8 cellular contexts compared by ENCODE assay signal in the genomic region with DNA sequence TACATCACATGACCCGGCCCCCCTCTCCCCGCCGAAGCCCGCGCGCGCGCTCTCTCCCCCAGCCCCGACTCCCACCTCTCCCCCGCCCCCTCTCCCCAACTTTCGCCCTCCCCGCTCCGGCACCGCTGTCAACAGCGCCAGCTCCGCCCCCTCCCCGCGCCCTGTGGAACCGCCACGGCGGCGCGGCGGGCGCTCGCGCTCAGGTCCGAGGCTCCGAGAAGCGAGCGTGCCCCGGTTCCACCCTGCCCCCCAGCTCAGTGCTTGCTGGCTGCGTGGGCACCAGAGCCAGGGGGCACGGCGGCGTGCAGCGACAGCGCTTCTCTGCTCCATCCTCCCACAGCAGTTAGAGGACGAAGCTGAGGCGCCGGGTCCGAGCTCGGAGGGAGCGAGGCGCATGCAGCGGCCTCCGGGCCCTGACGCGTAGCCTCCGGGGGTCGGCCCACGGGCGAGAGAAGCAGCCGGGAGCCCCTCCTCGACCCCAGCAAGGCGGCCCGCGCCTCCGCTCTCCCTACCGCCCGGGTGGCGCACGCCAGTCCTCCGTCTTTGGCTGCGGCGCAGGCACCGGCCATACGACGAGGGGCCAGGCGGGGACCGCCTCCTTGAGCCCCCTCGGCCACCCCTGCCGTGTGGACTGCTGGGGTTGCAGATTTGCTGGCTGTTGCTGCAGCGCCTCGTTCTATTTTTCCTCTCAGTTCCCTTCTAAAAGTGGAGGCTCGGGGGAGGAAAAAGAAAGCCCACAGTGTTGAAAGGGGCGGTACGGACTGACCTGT.
DNase-seq lines count a peak whose midpoint lies in the region; ATAC-seq and TF ChIP-seq lines count a peak whose summit lies in the region.

No MANE protein-coding gene starts in this region.

- no peak for TF ChIP-seq CTCF in natural killer cell (IDR thresholded peaks at IDR 0.05)

- H3K4me3 Mint-ChIP-seq in natural killer cell, result peak overlapping the region; percentile 91
- peak overlapping the region; percentile 87 for H3K4me3 Mint-ChIP-seq in stimulated activated naive CD8-positive, alpha-beta T cell treated with anti-CD3 and anti-CD28 coated beads, Interleukin-15, Interleukin-2, amounts not matched to agents 100 ng/mL and 50 ng/mL, for 24 hours

- TF ChIP-seq POLR2A in erythroblast (IDR thresholded peaks at IDR 0.05; ENCODE audit: low read length), result peak; percentile 43

- peaks cover 11 to 14% of the 10 kb centered on the region in 2 donors for H3K27me3 Mint-ChIP-seq in natural killer cell (ENCODE audit: low read depth in 2 of 2)
- H3K27me3 Mint-ChIP-seq in stimulated activated naive CD8-positive, alpha-beta T cell treated with anti-CD3 and anti-CD28 coated beads, Interleukin-15, Interleukin-2, amounts not matched to agents 100 ng/mL and 50 ng/mL, for 24 hours, result peaks cover 29% of the 10 kb centered on the region

- intact Hi-C loops in natural killer cell (cut with micrococcal nuclease), result loop anchor here (2.0 to 10.0 kb wide), 6 partner anchors 110 to 784 kb away; a partner anchor contains a TSS

- H3K36me3 Mint-ChIP-seq in natural killer cell, result no peaks in the 10 kb centered on the region
- peaks cover 16% of the 10 kb centered on the region for H3K36me3 Mint-ChIP-seq in stimulated activated naive CD8-positive, alpha-beta T cell treated with anti-CD3 and anti-CD28 coated beads, Interleukin-15, Interleukin-2, amounts not matched to agents 100 ng/mL and 50 ng/mL, for 24 hours (ENCODE audit: low read depth)

- peak overlapping the region; percentile 93 to 98 for H3K27ac Mint-ChIP-seq in natural killer cell
- peak overlapping the region; percentile 77 for H3K27ac Mint-ChIP-seq in stimulated activated naive CD8-positive, alpha-beta T cell treated with anti-CD3 and anti-CD28 coated beads, Interleukin-15, Interleukin-2, amounts not matched to agents 100 ng/mL and 50 ng/mL, for 24 hours

- ATAC-seq in HG02870 (IDR thresholded peaks at IDR 0.05; ENCODE audit: unreplicated experiment) (peak; percentile 10), natural killer cell (peak; percentile 5 to 7 (median 6))

- peaks cover 39 to 49% of the 10 kb centered on the region in 2 donors for H3K4me1 Mint-ChIP-seq in natural killer cell
- peaks cover 55% of the 10 kb centered on the region for H3K4me1 Mint-ChIP-seq in stimulated activated naive CD8-positive, alpha-beta T cell treated with anti-CD3 and anti-CD28 coated beads, Interleukin-15, Interleukin-2, amounts not matched to agents 100 ng/mL and 50 ng/mL, for 24 hours (ENCODE audit: low read depth)

- no peaks in the 10 kb centered on the region for H3K9me3 Mint-ChIP-seq in natural killer cell
- no peaks in the 10 kb centered on the region for H3K9me3 Mint-ChIP-seq in stimulated activated naive CD8-positive, alpha-beta T cell treated with anti-CD3 and anti-CD28 coated beads, Interleukin-15, Interleukin-2, amounts not matched to agents 100 ng/mL and 50 ng/mL, for 24 hours

- DNase-seq in NCI-H1092 treated with DMSO at 0.1 percent for 48 hours (lab: John Stamatoyannopoulos, UW) (peak; percentile 79), NCI-H1092 (lab: John Stamatoyannopoulos, UW) (no peak), NCI-H526 (lab: John Stamatoyannopoulos, UW) (peak; percentile 71 to 99), activated T-cell treated with anti-CD3 and anti-CD28 coated beads for 4 hours (peak; percentile 92), erythroblast (lab: John Stamatoyannopoulos, UW) (peak; percentile 72 to 98), natural killer cell (peak; percentile 93)
